Comparison of ENCODE assay signal across 19 cellular contexts in the genomic region with DNA sequence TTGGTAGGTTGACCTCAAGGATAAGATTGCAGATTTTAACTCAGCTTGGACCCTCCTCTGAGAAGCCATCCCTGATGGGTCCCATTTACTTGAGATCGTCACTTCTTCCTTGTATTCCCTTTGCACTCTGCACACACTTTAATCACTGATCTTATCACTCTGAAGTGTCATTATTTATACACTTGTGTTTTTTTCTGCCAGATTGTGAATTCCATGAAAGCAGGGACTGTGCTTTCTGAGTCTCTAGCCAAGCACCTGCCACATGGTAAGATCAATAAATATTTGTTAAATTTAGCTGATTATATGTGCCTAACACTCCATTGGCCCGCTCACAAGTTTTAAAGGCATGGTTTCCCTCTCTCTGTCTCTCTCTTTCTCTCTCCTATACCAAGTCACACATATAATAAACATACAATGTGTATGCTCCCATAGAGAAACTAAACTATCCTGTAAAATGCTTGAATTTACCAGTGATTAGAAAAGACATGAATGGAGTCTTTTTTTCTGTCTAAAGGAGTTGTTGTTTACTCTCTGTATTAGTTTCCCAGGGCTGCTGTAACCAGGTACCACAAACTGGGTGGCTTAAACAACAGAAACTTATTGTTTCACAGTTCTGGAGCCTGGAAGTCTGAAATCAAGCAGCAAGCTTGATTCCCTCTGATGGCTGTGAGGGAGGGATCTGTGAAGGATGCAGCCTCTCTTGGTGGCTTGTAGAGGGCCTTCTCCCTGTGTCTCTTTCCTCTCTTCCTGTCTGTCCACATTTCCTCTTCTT.
"Had no signal": no experiment of that assay in that cellular context is flagged by ENCODE, and none has a peak within 500 bp of the region (broad histone marks: within the 10 kb centered on the region; RNA-seq: fewer than 3 reads in every experiment).

No MANE protein-coding gene starts in this region.

- H3K4me3 ChIP-seq: cardiac muscle cell, tibial nerve, uterus had no signal

- H3K9me3 Mint-ChIP-seq: activated CD4-positive, alpha-beta memory T cell treated with anti-CD3 and anti-CD28 coated beads for 36 hours; nephron progenitor cell; T-helper 2 cell treated with Interferon-gamma antibody and Interleukin-4, amounts not matched to agents 5 μg/mL and 100 μg/mL, for 36 hours; WTC11 had no signal

- H3K36me3 Mint-ChIP-seq: activated CD4-positive, alpha-beta memory T cell treated with anti-CD3 and anti-CD28 coated beads for 36 hours; activated naive CD8-positive, alpha-beta T cell; WTC11 had no signal

- H3K4me1 Mint-ChIP-seq: activated CD4-positive, alpha-beta T cell treated with anti-CD3 and anti-CD28 coated beads for 36 hours had no signal

- H3K4me3 Mint-ChIP-seq: activated CD4-positive, alpha-beta memory T cell treated with anti-CD3 and anti-CD28 coated beads for 36 hours; activated CD4-positive, alpha-beta T cell treated with anti-CD3 and anti-CD28 coated beads for 36 hours; activated naive CD8-positive, alpha-beta T cell; nephron progenitor cell; T-helper 2 cell treated with Interferon-gamma antibody and Interleukin-4, amounts not matched to agents 5 μg/mL and 100 μg/mL, for 36 hours; WTC11 had no signal

- H3K27ac Mint-ChIP-seq: activated CD4-positive, alpha-beta memory T cell treated with anti-CD3 and anti-CD28 coated beads for 36 hours; activated CD4-positive, alpha-beta T cell treated with anti-CD3 and anti-CD28 coated beads for 36 hours; activated naive CD8-positive, alpha-beta T cell; nephron progenitor cell; T-helper 2 cell treated with Interferon-gamma antibody and Interleukin-4, amounts not matched to agents 5 μg/mL and 100 μg/mL, for 36 hours; WTC11 had no signal

- H3K9me3 ChIP-seq: tibial nerve, uterus had no signal

- DNase-seq: activated CD4-positive, alpha-beta memory T cell treated with anti-CD3 and anti-CD28 coated beads for 36 hours; activated CD4-positive, alpha-beta T cell treated with anti-CD3 and anti-CD28 coated beads for 36 hours; activated T-cell treated with anti-CD3 and anti-CD28 coated beads for 4 hours; dermis blood vessel endothelial cell; effector memory CD4-positive, alpha-beta T cell; kidney; nephron progenitor cell; nucleus accumbens; right cardiac atrium; stimulated activated naive CD8-positive, alpha-beta T cell treated with anti-CD3 and anti-CD28 coated beads, Interleukin-15, Interleukin-2, amounts not matched to agents 100 U/mL and 50 U/mL, for 24 hours; uterus had no signal

- H3K27me3 ChIP-seq: cardiac muscle cell, foreskin keratinocyte, tibial nerve, uterus had no signal

- H3K27me3 Mint-ChIP-seq: activated CD4-positive, alpha-beta memory T cell treated with anti-CD3 and anti-CD28 coated beads for 36 hours; activated CD4-positive, alpha-beta T cell treated with anti-CD3 and anti-CD28 coated beads for 36 hours; activated naive CD8-positive, alpha-beta T cell had no signal

- H3K27ac ChIP-seq: cardiac muscle cell, epithelial cell of prostate, foreskin keratinocyte, tibial nerve, uterus had no signal

- H3K36me3 ChIP-seq: cardiac muscle cell, tibial nerve, uterus had no signal

- ATAC-seq: activated CD4-positive, alpha-beta T cell treated with anti-CD3 and anti-CD28 coated beads for 36 hours; foreskin keratinocyte; left lobe of liver; right cardiac atrium; stimulated activated naive CD8-positive, alpha-beta T cell treated with anti-CD3 and anti-CD28 coated beads, Interleukin-15, Interleukin-2, amounts not matched to agents 100 U/mL and 50 U/mL, for 24 hours; WTC11 had no signal
